11 cellular contexts compared by ENCODE assay signal in genomic region chr1:101290922-101291561, GRCh38. TPM values are rescaled to one million over a fixed set of nuclear protein-coding genes. Genes with fewer than 3 reads are reported as not detected.
DNase-seq lines count a peak whose midpoint lies in the region; ATAC-seq lines count a peak whose summit lies in the region.
"Had no signal": no experiment of that assay in that cellular context is flagged by ENCODE, and none has a peak within 500 bp of the region (broad histone marks: within the 10 kb centered on the region; RNA-seq: fewer than 3 reads in every experiment).

No MANE protein-coding gene starts in this region.

- WGBS in mesodermal cell (ENCODE audit: insufficient coverage in 2 of 2), 2 experiments: 88 to 100% methylated on average over 1 to 2 of the region's 3 CpGs

- ATAC-seq in GM19351 (IDR thresholded peaks at IDR 0.05; ENCODE audit: unreplicated experiment): peak; percentile 33
- ATAC-seq: Panc1 had no signal

- H3K4me1 ChIP-seq in BLaER1 treated with 17β-estradiol and CSF1 and Interleukin-3, amounts not matched to agents 10 nM and 100 nM: peaks cover 65 to 88% (median 79%) of the 10 kb centered on the region in 10 experiments
- peaks cover 21% of the 10 kb centered on the region for H3K4me1 ChIP-seq in mesodermal cell (ENCODE audit: control insufficient read depth, insufficient read depth, low read length, poor library complexity, severe bottlenecking)

- H3K9me3 ChIP-seq in BLaER1 treated with 17β-estradiol and CSF1 and Interleukin-3, amounts not matched to agents 10 nM and 100 nM (replicated peaks in 1 of 11): no peaks in the 10 kb centered on the region
- H3K9me3 ChIP-seq in mesodermal cell (ENCODE audit: control insufficient read depth, low read length): no peaks in the 10 kb centered on the region
- H3K9me3 ChIP-seq: heart right ventricle, spleen had no signal

- peak overlapping the region; percentile 76 to 86 (median 81); a peak in 21 of 22 replicates for H3K27ac ChIP-seq in BLaER1 treated with 17β-estradiol and CSF1 and Interleukin-3, amounts not matched to agents 10 nM and 100 nM
- peak overlapping the region; percentile 68 for H3K27ac ChIP-seq in mesodermal cell (ENCODE audit: low read depth, low read length, severe bottlenecking)

- no peaks in the 10 kb centered on the region for H4K20me1 ChIP-seq in BLaER1 treated with 17β-estradiol and CSF1 and Interleukin-3, amounts not matched to agents 10 nM and 100 nM

- peak overlapping the region in 9 of 10 experiments; percentile 21 to 52 (median 39); a peak in 15 of 20 replicates for H3K4me3 ChIP-seq in BLaER1 treated with 17β-estradiol and CSF1 and Interleukin-3, amounts not matched to agents 10 nM and 100 nM
- no peak overlapping the region for H3K4me3 ChIP-seq in mesodermal cell (ENCODE audit: extremely low read depth, insufficient read depth, low read length, poor library complexity, severe bottlenecking)
- H3K4me3 ChIP-seq: heart right ventricle, spleen had no signal

- H3K4me2 ChIP-seq in BLaER1 treated with 17β-estradiol and CSF1 and Interleukin-3, amounts not matched to agents 10 nM and 100 nM: peak overlapping the region; percentile 84 to 99 (median 93)

- peak overlapping the region; percentile 61 to 77 (median 71); a peak in 21 of 22 replicates for H3K9ac ChIP-seq in BLaER1 treated with 17β-estradiol and CSF1 and Interleukin-3, amounts not matched to agents 10 nM and 100 nM

- no peaks in the 10 kb centered on the region for H3K36me3 ChIP-seq in BLaER1 treated with 17β-estradiol and CSF1 and Interleukin-3, amounts not matched to agents 10 nM and 100 nM
- no peaks in the 10 kb centered on the region for H3K36me3 ChIP-seq in mesodermal cell (ENCODE audit: control insufficient read depth, insufficient read depth, low read length)
- H3K36me3 ChIP-seq: heart right ventricle, spleen had no signal

- DNase-seq in activated T-cell treated with anti-CD3 and anti-CD28 coated beads, Interleukin-2, amount 50 U/mL, for 48 hours: peak; percentile 38 to 49
- DNase-seq in inferior parietal cortex (ENCODE audit: extremely low spot score) (no peak), ureter (ENCODE audit: low spot score) (no peak), NCI-H146 (lab: John Stamatoyannopoulos, UW) (no peak), MV-4-11 (lab: John Stamatoyannopoulos, UW) (no peak)
- DNase-seq: heart right ventricle, spleen had no signal

- H3K27me3 ChIP-seq in BLaER1 treated with 17β-estradiol and CSF1 and Interleukin-3, amounts not matched to agents 10 nM and 100 nM: peaks cover 0 to 7% (median 0%) of the 10 kb centered on the region in 11 experiments; a peak in 1 of 22 replicates
- H3K27me3 ChIP-seq: spleen had no signal

RNA-seq across cellular contexts. Expression of gene S1PR1, which starts 54.2 kb away (rescaled TPM):
- polyA plus RNA-seq in mesodermal cell (2013, experiment 1 of 2): 20.4 TPM
- 16.0 TPM for polyA plus RNA-seq in mesodermal cell (2013, experiment 2 of 2)
- total RNA-seq in ureter: 38.7 TPM

Comparison
In these comparisons a context has a peak if more than half of its experiments do, and no peak if none do; other contexts are left out.
1. DNase-seq: peak in activated T-cell treated with anti-CD3 and anti-CD28 coated beads, Interleukin-2, amount 50 U/mL, for 48 hours (2 of 2); none in inferior parietal cortex (single experiment), ureter (single experiment), NCI-H146 (single experiment) and MV-4-11 (single experiment).